ENCODE assay signal across 1 cellular context in the genomic region with DNA sequence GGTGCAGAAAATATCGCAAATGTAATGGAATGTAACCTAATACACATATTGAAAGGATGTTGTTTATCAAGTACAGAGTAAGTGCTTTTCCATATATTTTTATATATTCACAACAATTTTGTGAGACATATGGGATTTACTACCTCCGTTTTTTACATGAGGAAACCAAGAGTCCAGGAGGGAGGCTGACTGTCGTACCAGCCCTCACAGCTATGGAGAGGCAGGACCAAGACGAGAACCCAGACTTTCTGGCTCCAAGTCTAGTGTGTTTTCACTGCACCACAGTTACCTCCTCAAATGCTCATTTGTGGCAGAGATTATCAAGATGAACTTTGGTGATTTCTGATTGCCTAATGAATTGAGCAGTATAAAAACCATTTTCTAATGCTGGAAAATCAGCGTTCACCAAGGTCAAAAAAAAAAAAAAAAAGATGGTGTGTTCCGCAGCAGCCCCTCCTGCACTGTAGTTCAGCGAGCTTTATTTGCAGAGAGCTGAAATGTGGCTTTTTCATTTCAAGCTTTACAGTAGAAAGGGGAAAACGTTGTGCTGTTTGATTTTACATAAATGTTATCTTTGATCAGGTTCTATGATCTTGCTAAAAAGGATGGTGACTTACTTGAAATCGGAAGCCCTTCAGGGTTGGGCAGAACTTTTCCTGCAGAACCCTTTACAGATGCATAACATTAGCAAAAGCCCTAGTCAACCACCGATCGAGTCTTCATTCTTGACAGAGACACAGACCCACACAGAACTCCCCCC.
TF ChIP-seq lines count a peak whose summit lies in the region.

No MANE protein-coding gene starts in this region.

TF ChIP-seq in HEK293T, 16 proteins besides CTCF, POLR2A, EP300 and RAD21 (continued from another document):
- TF ChIP-seq SUZ12 (IDR thresholded peaks at IDR 0.05) = no peak
- TF ChIP-seq, protein P1, sequence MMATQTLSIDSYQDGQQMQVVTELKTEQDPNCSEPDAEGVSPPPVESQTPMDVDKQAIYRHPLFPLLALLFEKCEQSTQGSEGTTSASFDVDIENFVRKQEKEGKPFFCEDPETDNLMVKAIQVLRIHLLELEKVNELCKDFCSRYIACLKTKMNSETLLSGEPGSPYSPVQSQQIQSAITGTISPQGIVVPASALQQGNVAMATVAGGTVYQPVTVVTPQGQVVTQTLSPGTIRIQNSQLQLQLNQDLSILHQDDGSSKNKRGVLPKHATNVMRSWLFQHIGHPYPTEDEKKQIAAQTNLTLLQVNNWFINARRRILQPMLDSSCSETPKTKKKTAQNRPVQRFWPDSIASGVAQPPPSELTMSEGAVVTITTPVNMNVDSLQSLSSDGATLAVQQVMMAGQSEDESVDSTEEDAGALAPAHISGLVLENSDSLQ (IDR thresholded peaks at IDR 0.05) = peak; percentile 69
- peak; percentile 83 for TF ChIP-seq ZNF384 (IDR thresholded peaks at IDR 0.05)
- peak; percentile 28; the same call in 1 of the 2 replicates for TF ChIP-seq CTBP1 (IDR thresholded peaks at IDR 0.05; ENCODE audit: borderline replicate concordance)
- TF ChIP-seq L3MBTL2 (conservative IDR thresholded peaks at IDR 0.05) = no peak
TF ChIP-seq in HEK293T: peak in this region for 3.
